28 cellular contexts compared by ENCODE assay signal in the genomic region with DNA sequence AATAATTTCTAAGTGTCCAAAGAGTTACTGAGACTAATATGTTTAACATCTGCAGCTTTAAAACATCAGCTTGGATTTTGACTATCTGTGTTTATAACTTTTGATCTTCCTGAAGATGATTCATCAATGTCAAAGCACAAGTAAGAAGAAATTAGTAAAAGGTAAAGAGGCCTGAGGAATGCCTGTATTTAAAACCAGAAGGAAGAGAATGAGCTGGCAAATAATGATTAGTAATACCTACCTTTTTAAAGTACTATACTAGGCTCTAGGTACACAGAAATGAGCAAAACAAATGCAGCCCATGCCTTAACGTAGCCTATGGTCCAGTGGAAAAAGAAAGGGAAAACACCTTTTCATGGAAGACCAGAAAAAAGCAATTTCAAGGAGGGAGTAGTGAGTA.
DNase-seq lines count a peak whose midpoint lies in the region; ATAC-seq lines count a peak whose summit lies in the region.
"Had no signal": no experiment of that assay in that cellular context is flagged by ENCODE, and none has a peak within 500 bp of the region (broad histone marks: within the 10 kb centered on the region; RNA-seq: fewer than 3 reads in every experiment).

No MANE protein-coding gene starts in this region.

- H3K9ac ChIP-seq in neuronal stem cell (ENCODE audit: low read depth, low read length, poor library complexity) = no peak overlapping the region
- H3K9ac ChIP-seq: parathyroid adenoma had no signal

- no peak overlapping the region for H2BK12ac ChIP-seq in neuronal stem cell (ENCODE audit: low read length)

- H3K4me1 ChIP-seq in neuronal stem cell (ENCODE audit: control insufficient read depth in 2 of 2, insufficient read depth in 1 of 2, low read depth in 1 of 2, low read length in 2 of 2) = no peaks in the 10 kb centered on the region
- H3K4me1 ChIP-seq: parathyroid adenoma, spleen had no signal

- no peaks in the 10 kb centered on the region for H3K79me1 ChIP-seq in neuronal stem cell (ENCODE audit: low read depth, low read length)

- no peak overlapping the region for H2BK5ac ChIP-seq in neuronal stem cell (ENCODE audit: low read length)

- H2AK5ac ChIP-seq in neuronal stem cell (ENCODE audit: low read depth, low read length) = no peak overlapping the region

- H3K27me3 ChIP-seq in neuronal stem cell (ENCODE audit: control insufficient read depth in 3 of 3, insufficient read depth in 3 of 3, low read depth in 1 of 3, low read length in 3 of 3) = no peaks in the 10 kb centered on the region
- H3K27me3 ChIP-seq: spleen had no signal

- no peak for DNase-seq in NK-92 (lab: John Stamatoyannopoulos, UW; ENCODE audit: unreplicated experiment)
- no peak for DNase-seq in stimulated activated CD8-positive, alpha-beta memory T cell treated with anti-CD3 and anti-CD28 coated beads, Interleukin-4, amount 100 ng/mL, for 48 hours
- DNase-seq in neuronal stem cell (ENCODE audit: low spot score) = no peak
- no peak for DNase-seq in effector CD8-positive, alpha-beta T cell (lab: John Stamatoyannopoulos, UW)
- DNase-seq: ACHN; activated CD4-positive, alpha-beta T cell treated with anti-CD3 and anti-CD28 coated beads, Interleukin-2, amount 10 ng/mL, durations not matched to agents 7 days and 5 days; activated gamma-delta T cell; activated naive CD8-positive, alpha-beta T cell treated with anti-CD3 and anti-CD28 coated beads, Interleukin-2, amount 10 ng/mL, durations not matched to agents 7 days and 5 days; activated T-cell treated with anti-CD3 and anti-CD28 coated beads, Interleukin-2, amount 50 U/mL, for 24 hours; caudate nucleus; endodermal cell; hippocampal formation; NCI-H1105; NCI-H1930; NCI-H526; SIG-M5; spleen; stimulated activated CD4-positive, alpha-beta T cell treated with anti-CD3 and anti-CD28 coated beads, Interleukin-2, amount 100 ng/mL, for 48 hours; SW 1271; T1000; trophoblast cell had no signal

- no peak overlapping the region for H3K4me2 ChIP-seq in neuronal stem cell (ENCODE audit: insufficient read depth, low read length, poor library complexity, severe bottlenecking)

- H2AFZ ChIP-seq in neuronal stem cell (ENCODE audit: low read length) = no peak overlapping the region
- H2AFZ ChIP-seq: parathyroid adenoma had no signal

- no CpG with 5 or more reads among the region's 1 CpG for WGBS in neuronal stem cell (ENCODE audit: extremely low coverage in 2 of 2, insufficient read length in 2 of 2, insufficient replicate concordance in 1 of 2), 2 donors

- no peak overlapping the region for H4K91ac ChIP-seq in neuronal stem cell (ENCODE audit: low read depth, low read length, poor library complexity)

- ATAC-seq in GM18858 (IDR thresholded peaks at IDR 0.05; ENCODE audit: unreplicated experiment) (peak; percentile 56), GM21529 (IDR thresholded peaks at IDR 0.05; ENCODE audit: unreplicated experiment) (peak; percentile 52), HG02885 (IDR thresholded peaks at IDR 0.05; ENCODE audit: poor library complexity, unreplicated experiment) (peak; percentile 55), HG03565 (IDR thresholded peaks at IDR 0.05; ENCODE audit: unreplicated experiment) (peak; percentile 46)
- ATAC-seq: esophagus mucosa, HCT116 had no signal

- no peak overlapping the region for H3K27ac ChIP-seq in neuronal stem cell (replicated peaks; ENCODE audit: low read length)
- H3K27ac ChIP-seq: parathyroid adenoma, spleen had no signal

- no peak overlapping the region for H2BK15ac ChIP-seq in neuronal stem cell (ENCODE audit: low read length)

- no peak overlapping the region for H4K8ac ChIP-seq in neuronal stem cell (ENCODE audit: low read depth, low read length)

- no peak overlapping the region for H3K23ac ChIP-seq in neuronal stem cell (ENCODE audit: low read depth, low read length, poor library complexity)

- H3K14ac ChIP-seq in neuronal stem cell (ENCODE audit: low read length) = no peak overlapping the region

- no peaks in the 10 kb centered on the region for H3K9me3 ChIP-seq in neuronal stem cell (replicated peaks in 1 of 2; ENCODE audit: control insufficient read depth in 2 of 2, insufficient read depth in 1 of 2, low read depth in 1 of 2, low read length in 2 of 2)
- H3K9me3 ChIP-seq: spleen had no signal

- no peaks in the 10 kb centered on the region for H3K36me3 ChIP-seq in neuronal stem cell (replicated peaks in 1 of 2; ENCODE audit: control insufficient read depth in 2 of 2, insufficient read depth in 2 of 2, low read length in 2 of 2)
- H3K36me3 ChIP-seq: spleen had no signal

- no peak overlapping the region for H2BK120ac ChIP-seq in neuronal stem cell (ENCODE audit: low read depth, low read length)

- no peak overlapping the region for H3K18ac ChIP-seq in neuronal stem cell (ENCODE audit: low read length)

- no peak overlapping the region for H3K4me3 ChIP-seq in neuronal stem cell (ENCODE audit: low read length in 2 of 2)
- H3K4me3 ChIP-seq: spleen had no signal

- no peak overlapping the region for H3K4ac ChIP-seq in neuronal stem cell (ENCODE audit: low read length)
